22 cellular contexts compared by ENCODE assay signal in genomic region chr18:49479381-49480137, GRCh38. TPM values are rescaled to one million over a fixed set of nuclear protein-coding genes. Genes with fewer than 3 reads are reported as not detected.
DNase-seq lines count a peak whose midpoint lies in the region; ATAC-seq lines count a peak whose summit lies in the region.
"Had no signal": no experiment of that assay in that cellular context is flagged by ENCODE, and none has a peak within 500 bp of the region (broad histone marks: within the 10 kb centered on the region; RNA-seq: fewer than 3 reads in every experiment).

No MANE protein-coding gene starts in this region.

- no peaks in the 10 kb centered on the region for H3K27me3 ChIP-seq in CD4-positive, alpha-beta memory T cell (ENCODE audit: insufficient read depth, low read length)
- H3K27me3 ChIP-seq: esophagus muscularis mucosa, upper lobe of right lung had no signal

- H3K4me1 ChIP-seq in CD4-positive, alpha-beta memory T cell (ENCODE audit: insufficient read depth, low read length) = peaks cover 9% of the 10 kb centered on the region

- H3K27me3 Mint-ChIP-seq in activated CD4-positive, alpha-beta T cell treated with anti-CD3 and anti-CD28 coated beads for 36 hours = no peaks in the 10 kb centered on the region
- H3K27me3 Mint-ChIP-seq in CD4-positive, alpha-beta memory T cell = no peaks in the 10 kb centered on the region
- no peaks in the 10 kb centered on the region for H3K27me3 Mint-ChIP-seq in activated naive CD8-positive, alpha-beta T cell treated with anti-CD3 and anti-CD28 coated beads, Interleukin-2, amount 50 U/mL, for 24 hours
- no peaks in the 10 kb centered on the region for H3K27me3 Mint-ChIP-seq in T-helper 2 cell treated with Interferon-gamma antibody and Interleukin-4, amounts not matched to agents 5 μg/mL and 100 μg/mL, for 36 hours (ENCODE audit: low read depth)

- H3K36me3 Mint-ChIP-seq in activated CD4-positive, alpha-beta T cell treated with anti-CD3 and anti-CD28 coated beads for 36 hours (ENCODE audit: low read depth) = peaks cover 37% of the 10 kb centered on the region
- peaks cover 38 to 49% of the 10 kb centered on the region in 2 donors for H3K36me3 Mint-ChIP-seq in CD4-positive, alpha-beta memory T cell
- peaks cover 32% of the 10 kb centered on the region for H3K36me3 Mint-ChIP-seq in activated naive CD8-positive, alpha-beta T cell treated with anti-CD3 and anti-CD28 coated beads, Interleukin-2, amount 50 U/mL, for 24 hours (ENCODE audit: low read depth)
- peaks cover 39% of the 10 kb centered on the region for H3K36me3 Mint-ChIP-seq in T-helper 2 cell treated with Interferon-gamma antibody and Interleukin-4, amounts not matched to agents 5 μg/mL and 100 μg/mL, for 36 hours (ENCODE audit: low read depth)

- H3K9me3 Mint-ChIP-seq in activated CD4-positive, alpha-beta T cell treated with anti-CD3 and anti-CD28 coated beads for 36 hours (ENCODE audit: low read depth) = no peaks in the 10 kb centered on the region
- H3K9me3 Mint-ChIP-seq in CD4-positive, alpha-beta memory T cell = no peaks in the 10 kb centered on the region
- no peaks in the 10 kb centered on the region for H3K9me3 Mint-ChIP-seq in activated naive CD8-positive, alpha-beta T cell treated with anti-CD3 and anti-CD28 coated beads, Interleukin-2, amount 50 U/mL, for 24 hours
- H3K9me3 Mint-ChIP-seq in T-helper 2 cell treated with Interferon-gamma antibody and Interleukin-4, amounts not matched to agents 5 μg/mL and 100 μg/mL, for 36 hours = no peaks in the 10 kb centered on the region
- H3K9me3 Mint-ChIP-seq: CD14-positive monocyte, nephron had no signal

- peaks cover 27% of the 10 kb centered on the region for H3K36me3 ChIP-seq in CD4-positive, alpha-beta memory T cell (ENCODE audit: insufficient read depth, low read length)

- POLR2A ChIA-PET in activated CD4-positive, alpha-beta T cell treated with anti-CD3 and anti-CD28 coated beads for 36 hours (lab: Charles Lee) = no interaction called here
- POLR2A ChIA-PET in CD4-positive, alpha-beta memory T cell (lab: Charles Lee; ENCODE audit: partially characterized antibody) = interaction anchor here (3.8 kb wide), 1 partner anchor 7 kb away, joined by 20 read pairs; the partner anchor contains the start of gene C18orf32

- no peaks in the 10 kb centered on the region for H3K9me3 ChIP-seq in CD4-positive, alpha-beta memory T cell (ENCODE audit: control insufficient read depth in 1 of 2, low read length in 2 of 2)
- H3K9me3 ChIP-seq: esophagus muscularis mucosa, upper lobe of right lung had no signal

- peak overlapping the region; percentile 75 for H3K27ac Mint-ChIP-seq in activated CD4-positive, alpha-beta T cell treated with anti-CD3 and anti-CD28 coated beads for 36 hours
- H3K27ac Mint-ChIP-seq in CD4-positive, alpha-beta memory T cell = peak overlapping the region in 5 of 7 donors; percentile 18 to 66 (median 48)
- H3K27ac Mint-ChIP-seq in activated naive CD8-positive, alpha-beta T cell treated with anti-CD3 and anti-CD28 coated beads, Interleukin-2, amount 50 U/mL, for 24 hours = peak overlapping the region; percentile 31
- H3K27ac Mint-ChIP-seq in T-helper 2 cell treated with Interferon-gamma antibody and Interleukin-4, amounts not matched to agents 5 μg/mL and 100 μg/mL, for 36 hours = no peak overlapping the region

- intact Hi-C loops in activated CD4-positive, alpha-beta T cell treated with anti-CD3 and anti-CD28 coated beads for 36 hours (cut with DNase I, micrococcal nuclease) = no loop called here
- intact Hi-C loops in CD4-positive, alpha-beta memory T cell (cut with micrococcal nuclease) = no loop called here
- intact Hi-C loops in left colon (cut with DNase I, micrococcal nuclease) = no loop called here

- no peak for DNase-seq in activated CD4-positive, alpha-beta T cell treated with anti-CD3 and anti-CD28 coated beads for 36 hours
- no peak for DNase-seq in activated CD4-positive, alpha-beta T cell treated with anti-CD3 and anti-CD28 coated beads, Interleukin-2, amount 50 U/mL, for 4 hours
- no peak for DNase-seq in CD4-positive, alpha-beta memory T cell
- DNase-seq in activated naive CD8-positive, alpha-beta T cell treated with anti-CD3 and anti-CD28 coated beads, Interleukin-2, amount 50 U/mL, for 24 hours = no peak
- DNase-seq in left colon (no peak), NCI-H2196 (lab: John Stamatoyannopoulos, UW; ENCODE audit: unreplicated experiment) (no peak)
- no peak for DNase-seq in T-helper 2 cell treated with Interferon-gamma antibody and Interleukin-4, amounts not matched to agents 5 μg/mL and 100 μg/mL, for 36 hours (ENCODE audit: low spot score)
- DNase-seq: activated CD4-positive, CD25-positive, alpha-beta regulatory T cell; activated CD8-positive, alpha-beta memory T cell treated with anti-CD3 and anti-CD28 coated beads, Interleukin-2, amount 50 U/mL, for 48 hours; activated naive CD4-positive, alpha-beta T cell treated with anti-CD3 and anti-CD28 coated beads, Interleukin-2, amount 50 U/mL, for 16 hours; DMS79; H7; KBM-7; mesenchymal stem cell; NCI-H1436; NCI-H2227 treated with DMSO at 0.1 percent for 48 hours; SIG-M5; upper lobe of right lung had no signal

- H3K27ac ChIP-seq in CD4-positive, alpha-beta memory T cell (ENCODE audit: low read depth, low read length) = no peak overlapping the region
- H3K27ac ChIP-seq: upper lobe of right lung had no signal

- H3K4me3 ChIP-seq in CD4-positive, alpha-beta memory T cell (ENCODE audit: low read length in 2 of 2) = no peak overlapping the region
- H3K4me3 ChIP-seq: esophagus muscularis mucosa, upper lobe of right lung had no signal

- CTCF ChIA-PET in activated CD4-positive, alpha-beta T cell treated with anti-CD3 and anti-CD28 coated beads for 36 hours (lab: Charles Lee) = interaction anchor here (0.8 kb wide), 1 partner anchor 13 kb away, joined by 3 read pairs; no protein-coding TSS in a partner anchor
- CTCF ChIA-PET in CD4-positive, alpha-beta memory T cell (lab: Charles Lee; ENCODE audit: partially characterized antibody) = interaction anchor here (0.7 kb wide), 1 partner anchor 13 kb away, joined by 3 read pairs; no protein-coding TSS in a partner anchor

- no peak for ATAC-seq in activated CD4-positive, alpha-beta T cell treated with anti-CD3 and anti-CD28 coated beads for 36 hours
- no peak for ATAC-seq in activated naive CD8-positive, alpha-beta T cell treated with anti-CD3 and anti-CD28 coated beads, Interleukin-2, amount 50 U/mL, for 24 hours
- peak; percentile 13 for ATAC-seq in left colon
- no peak for ATAC-seq in GM21360 (IDR thresholded peaks at IDR 0.05; ENCODE audit: unreplicated experiment)
- ATAC-seq: upper lobe of right lung had no signal

- H3K4me1 Mint-ChIP-seq in activated CD4-positive, alpha-beta T cell treated with anti-CD3 and anti-CD28 coated beads for 36 hours = peaks cover 26% of the 10 kb centered on the region
- peaks cover 7 to 21% (median 11%) of the 10 kb centered on the region in 4 donors for H3K4me1 Mint-ChIP-seq in CD4-positive, alpha-beta memory T cell
- H3K4me1 Mint-ChIP-seq in activated naive CD8-positive, alpha-beta T cell treated with anti-CD3 and anti-CD28 coated beads, Interleukin-2, amount 50 U/mL, for 24 hours = peaks cover 22% of the 10 kb centered on the region
- H3K4me1 Mint-ChIP-seq in T-helper 2 cell treated with Interferon-gamma antibody and Interleukin-4, amounts not matched to agents 5 μg/mL and 100 μg/mL, for 36 hours (ENCODE audit: low read depth) = peaks cover 16% of the 10 kb centered on the region

- no peak overlapping the region for H3K4me3 Mint-ChIP-seq in activated CD4-positive, alpha-beta T cell treated with anti-CD3 and anti-CD28 coated beads for 36 hours
- no peak overlapping the region for H3K4me3 Mint-ChIP-seq in CD4-positive, alpha-beta memory T cell
- no peak overlapping the region for H3K4me3 Mint-ChIP-seq in activated naive CD8-positive, alpha-beta T cell treated with anti-CD3 and anti-CD28 coated beads, Interleukin-2, amount 50 U/mL, for 24 hours
- H3K4me3 Mint-ChIP-seq in T-helper 2 cell treated with Interferon-gamma antibody and Interleukin-4, amounts not matched to agents 5 μg/mL and 100 μg/mL, for 36 hours = no peak overlapping the region
- H3K4me3 Mint-ChIP-seq: CD14-positive monocyte, nephron had no signal

RNA-seq across cellular contexts. Expression of gene C18orf32, which starts 7.5 kb away (rescaled TPM):
- 10 to 100 TPM; 12.7 to 20.0 TPM for total RNA-seq in activated CD4-positive, alpha-beta T cell treated with anti-CD3 and anti-CD28 coated beads for 36 hours
- 10 to 100 TPM; 48.7 to 55.3 TPM for total RNA-seq in CD4-positive, alpha-beta memory T cell
- polyA plus RNA-seq in CD4-positive, alpha-beta memory T cell = 100 to 1,000 TPM in 1 of 2 donors, 10 to 100 TPM in 1; 83.7 to 138 TPM
- 10 to 100 TPM; 63.1 to 73.1 TPM for total RNA-seq in left colon

RNA-seq across cellular contexts. Expression of gene RPL17, which starts 12.7 kb away (rescaled TPM):
- 1,000 to 10,000 TPM; 2,340 to 2,373 TPM for total RNA-seq in activated CD4-positive, alpha-beta T cell treated with anti-CD3 and anti-CD28 coated beads for 36 hours
- 1,000 to 10,000 TPM; 2,362 to 2,566 TPM for total RNA-seq in CD4-positive, alpha-beta memory T cell
- 1,000 to 10,000 TPM; 1,351 to 2,166 TPM for polyA plus RNA-seq in CD4-positive, alpha-beta memory T cell
- 1,000 to 10,000 TPM; 1,058 to 1,105 TPM for total RNA-seq in left colon

RNA-seq across cellular contexts. Expression of gene DYM, which starts 19.1 kb away (rescaled TPM):
- 10 to 100 TPM; 66.1 to 67.3 TPM for total RNA-seq in activated CD4-positive, alpha-beta T cell treated with anti-CD3 and anti-CD28 coated beads for 36 hours
- 10 to 100 TPM; 63.7 to 66.9 TPM for total RNA-seq in CD4-positive, alpha-beta memory T cell
- polyA plus RNA-seq in CD4-positive, alpha-beta memory T cell = 10 to 100 TPM; 43.0 to 51.9 TPM
- total RNA-seq in left colon = 10 to 100 TPM; 44.5 to 45.6 TPM
